ENCODE assay signal across 8 cellular contexts in genomic region chr7:55086413-55087201, GRCh38.
A peak's percentile ranks its signal among the peaks of the same experiment; 100 is the strongest.
DNase-seq lines count a peak whose midpoint lies in the region; ATAC-seq and TF ChIP-seq lines count a peak whose summit lies in the region.

No MANE protein-coding gene starts in this region.

- H3K4me1 ChIP-seq in adrenal gland (replicated peaks in 1 of 2) = peaks cover 30 to 49% of the 10 kb centered on the region in 2 donors
- H3K4me1 ChIP-seq in tibial artery = peaks cover 4 to 42% (median 24%) of the 10 kb centered on the region in 4 donors

- ATAC-seq in GM19468 (IDR thresholded peaks at IDR 0.05; ENCODE audit: extremely low read depth, unreplicated experiment) (peak; percentile 58), HG03571 (IDR thresholded peaks at IDR 0.05; ENCODE audit: unreplicated experiment) (peak; percentile 82)

- TF ChIP-seq POLR2A in adrenal gland (IDR thresholded peaks at IDR 0.05) = no peak

- H3K36me3 ChIP-seq in adrenal gland (replicated peaks in 1 of 2) = no peaks in the 10 kb centered on the region
- no peaks in the 10 kb centered on the region for H3K36me3 ChIP-seq in tibial artery

- no peaks in the 10 kb centered on the region for H3K27me3 ChIP-seq in adrenal gland
- no peaks in the 10 kb centered on the region for H3K27me3 ChIP-seq in tibial artery

- TF ChIP-seq CTCF in adrenal gland (IDR thresholded peaks at IDR 0.05) (no peak), tibial artery (IDR thresholded peaks at IDR 0.05) (no peak)

- H3K27ac ChIP-seq in adrenal gland (peak overlapping the region; percentile 56 to 95 (median 76)), tibial artery (peak overlapping the region; percentile 55 to 69)

- H3K9me3 ChIP-seq in adrenal gland (replicated peaks in 1 of 3) = no peaks in the 10 kb centered on the region
- no peaks in the 10 kb centered on the region for H3K9me3 ChIP-seq in tibial artery

- H3K4me3 ChIP-seq in adrenal gland (peak overlapping the region in 1 of 4 donors; percentile 35), tibial artery (peak overlapping the region; percentile 28 to 45)

- intact Hi-C loops in adrenal gland (cut with DNase I) = no loop called here
- intact Hi-C loops in tibial artery (cut with DNase I; ENCODE audit: low total_unique reads) = no loop called here

- DNase-seq in GM04504 (ENCODE audit: low read depth) (peak; percentile 59), adrenal gland (peak in 6 of 7 donors; percentile 44 to 59 (median 50)), iris pigment epithelial cell (ENCODE audit: low read depth) (peak; percentile 85), tibial artery (no peak), DMS114 treated with DMSO at 0.1 percent for 48 hours (lab: John Stamatoyannopoulos, UW; ENCODE audit: unreplicated experiment) (no peak)
- DNase-seq in stimulated activated naive CD4-positive, alpha-beta T cell (lab: John Stamatoyannopoulos, UW) = no peak

- WGBS in adrenal gland, 4 donors = 9 to 17% (median 16%) methylated on average over 18 of the region's 18 CpGs

Comparison
In these comparisons a context has a peak if more than half of its experiments do, and no peak if none do; other contexts are left out.
1. DNase-seq: peak in GM04504 (single experiment), adrenal gland (6 of 7) and iris pigment epithelial cell (single experiment); none in tibial artery (0 of 2), DMS114 treated with DMSO at 0.1 percent for 48 hours (single experiment) and stimulated activated naive CD4-positive, alpha-beta T cell (0 of 6).